Comparison of ENCODE assay signal across 8 cellular contexts in the genomic region with DNA sequence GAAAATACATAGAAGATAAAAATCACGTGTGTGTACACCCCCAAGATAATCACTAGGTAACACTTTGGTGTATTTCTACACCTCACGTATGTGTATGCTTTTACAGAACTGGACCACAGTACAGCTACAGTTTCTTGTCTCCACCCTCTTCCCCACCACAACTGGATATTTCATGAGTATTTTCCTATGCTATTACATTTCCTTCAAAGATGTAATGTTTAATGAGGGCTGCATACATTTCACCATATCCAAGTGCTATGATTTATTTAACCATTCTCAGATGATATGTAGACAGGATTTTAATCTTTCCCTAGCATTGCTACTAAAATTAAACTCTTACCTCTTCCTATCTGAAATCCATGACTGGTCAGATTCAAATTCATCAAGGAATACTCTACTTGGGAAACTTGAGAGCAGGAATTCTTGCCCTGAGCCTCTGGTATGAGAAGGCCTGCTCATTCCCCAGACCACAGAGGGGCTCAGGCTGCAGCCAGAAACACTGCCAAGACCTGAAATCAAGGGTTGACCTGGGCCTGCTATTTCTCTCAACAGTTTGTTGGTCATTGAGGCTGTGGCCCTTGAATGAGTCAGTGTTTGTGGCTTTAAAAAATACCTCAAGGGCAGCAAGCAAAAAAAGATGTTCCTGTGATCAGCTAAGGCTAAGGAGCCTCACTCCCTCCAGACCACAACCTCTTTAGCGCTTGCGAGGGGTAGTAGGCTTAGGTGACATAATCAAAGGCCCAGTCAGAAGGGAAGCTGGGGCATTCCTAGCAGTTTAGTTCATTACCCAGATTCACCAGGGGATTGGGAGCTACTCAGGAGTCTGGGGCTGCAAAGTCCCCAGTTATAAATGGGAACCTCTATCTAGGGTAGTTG. TPM values are rescaled to one million over a fixed set of nuclear protein-coding genes. Genes with fewer than 3 reads are reported as not detected.
DNase-seq lines count a peak whose midpoint lies in the region; ATAC-seq and TF ChIP-seq lines count a peak whose summit lies in the region.

No MANE protein-coding gene starts in this region.

- H3K4me1 ChIP-seq in PC-3 (ENCODE audit: insufficient read depth, low read length) (peaks cover 23% of the 10 kb centered on the region), mesodermal cell (ENCODE audit: control insufficient read depth, insufficient read depth, low read length, poor library complexity, severe bottlenecking) (peaks cover 53% of the 10 kb centered on the region), colonic mucosa (no peaks in the 10 kb centered on the region)
- no peaks in the 10 kb centered on the region for H3K4me1 ChIP-seq in effector memory CD4-positive, alpha-beta T cell (ENCODE audit: control insufficient read depth, insufficient read depth, low read length, poor library complexity, severe bottlenecking)

- H3F3A ChIP-seq in PC-3 (ENCODE audit: low read length, unreplicated experiment) = peaks cover 6% of the 10 kb centered on the region

- POLR2A ChIA-PET in PC-3 (lab: Charles Lee; ENCODE audit: unreplicated experiment) = no interaction called here

- 68 to 100% methylated on average over 1 to 3 of the region's 4 CpGs for WGBS in mesodermal cell (ENCODE audit: insufficient coverage in 2 of 2), 2 experiments

- no peaks in the 10 kb centered on the region for H3K9me3 ChIP-seq in PC-3 (ENCODE audit: low read length)
- no peaks in the 10 kb centered on the region for H3K9me3 ChIP-seq in mesodermal cell (ENCODE audit: control insufficient read depth, low read length)
- H3K9me3 ChIP-seq in effector memory CD4-positive, alpha-beta T cell (ENCODE audit: control insufficient read depth, low read length) = no peaks in the 10 kb centered on the region
- H3K9me3 ChIP-seq in colonic mucosa = no peaks in the 10 kb centered on the region

- TF ChIP-seq CTCF in PC-3 (conservative IDR thresholded peaks at IDR 0.05; ENCODE audit: low read depth, low read length) = no peak
- TF ChIP-seq CTCF in colonic mucosa (IDR thresholded peaks at IDR 0.05) = no peak

- peaks cover 32% of the 10 kb centered on the region; the same call in 1 of the 2 replicates for H3K79me2 ChIP-seq in PC-3 (ENCODE audit: low read length)

- no TSS peak for BruUV-seq in PC-3 (replicated peaks; lab: Mats Ljungman, UMichigan)

- no peak overlapping the region for H3K9ac ChIP-seq in PC-3 (ENCODE audit: low read length)
- no peak overlapping the region for H3K9ac ChIP-seq in colonic mucosa (ENCODE audit: low read depth in 2 of 2, low read length in 2 of 2)

- H3K4me3 ChIP-seq in PC-3 (ENCODE audit: low read length) (no peak overlapping the region), mesodermal cell (ENCODE audit: extremely low read depth, insufficient read depth, low read length, poor library complexity, severe bottlenecking) (no peak overlapping the region), colonic mucosa (no peak overlapping the region)
- H3K4me3 ChIP-seq in effector memory CD4-positive, alpha-beta T cell (ENCODE audit: insufficient read depth, low read depth, low read length, poor library complexity, severe bottlenecking) = no peak overlapping the region

- DNase-seq in PC-3 (peak; percentile 84), colonic mucosa (no peak)
- DNase-seq in effector memory CD4-positive, alpha-beta T cell = no peak
- DNase-seq in stimulated activated naive CD4-positive, alpha-beta T cell treated with Interleukin-2 at 50 U/mL for 16 hours (lab: John Stamatoyannopoulos, UW) = no peak

- H3K27me3 ChIP-seq in PC-3 (ENCODE audit: low read length) (no peaks in the 10 kb centered on the region), colonic mucosa (no peaks in the 10 kb centered on the region)
- no peaks in the 10 kb centered on the region for H3K27me3 ChIP-seq in effector memory CD4-positive, alpha-beta T cell (replicated peaks; ENCODE audit: control insufficient read depth, insufficient read depth, low read length, poor library complexity, severe bottlenecking)

- H3K27ac ChIP-seq in PC-3 (ENCODE audit: low read length) (peak overlapping the region; percentile 49), mesodermal cell (ENCODE audit: low read depth, low read length, severe bottlenecking) (peak overlapping the region; percentile 87), colonic mucosa (no peak overlapping the region)
- H3K27ac ChIP-seq in effector memory CD4-positive, alpha-beta T cell (ENCODE audit: insufficient read depth, low read length, poor library complexity, severe bottlenecking) = no peak overlapping the region

- intact Hi-C loops in PC-3 (cut with micrococcal nuclease) (no loop called here), colonic mucosa (cut with DNase I) (no loop called here)

- peak; percentile 70 for ATAC-seq in GM18505 (IDR thresholded peaks at IDR 0.05; ENCODE audit: unreplicated experiment)
- ATAC-seq in HG02678 (IDR thresholded peaks at IDR 0.05; ENCODE audit: unreplicated experiment) = peak; percentile 80
- ATAC-seq in PC-3 = peak; percentile 92
- no peak for ATAC-seq in HG02970 (IDR thresholded peaks at IDR 0.05; ENCODE audit: low FRiP score, unreplicated experiment)

- H3K9me2 ChIP-seq in PC-3 (replicated peaks; ENCODE audit: low read length) = no peaks in the 10 kb centered on the region

- 0 out of 2 replicates have a peak, but pooled peaks cover 6% of the 10 kb centered on the region for H4K20me1 ChIP-seq in PC-3 (ENCODE audit: low read length)

- TF ChIP-seq POLR2A in GM18505 (IDR thresholded peaks at IDR 0.05; ENCODE audit: borderline replicate concordance, extremely low read depth, insufficient read depth, insufficient read length) = no peak

- H2AFZ ChIP-seq in PC-3 (ENCODE audit: low read length) = no peak overlapping the region

- CTCF ChIA-PET in PC-3 (lab: Charles Lee) = no interaction called here

- peak overlapping the region; percentile 43 for H3K4me2 ChIP-seq in PC-3 (ENCODE audit: low read length)

- no peaks in the 10 kb centered on the region for H3K36me3 ChIP-seq in PC-3 (ENCODE audit: low read depth, low read length)
- H3K36me3 ChIP-seq in mesodermal cell (ENCODE audit: control insufficient read depth, insufficient read depth, low read length) = no peaks in the 10 kb centered on the region
- H3K36me3 ChIP-seq in effector memory CD4-positive, alpha-beta T cell (ENCODE audit: control insufficient read depth, insufficient read depth, low read length) = no peaks in the 10 kb centered on the region
- no peaks in the 10 kb centered on the region for H3K36me3 ChIP-seq in colonic mucosa

RNA-seq across cellular contexts. Expression of gene ABTB2, which starts 55.5 kb away (rescaled TPM):
- 5.2 and 10.0 TPM in 2 replicates for total RNA-seq in PC-3 (2014; rRNA removed)
- polyA plus RNA-seq in mesodermal cell (2013, experiment 1 of 2) = 13.0 TPM
- 9.6 TPM for polyA plus RNA-seq in mesodermal cell (2013, experiment 2 of 2)
- 10 to 100 TPM in 1 of 2 donors, 1 to 10 TPM in 1; 5.8 to 11.1 TPM for total RNA-seq in colonic mucosa

Comparison
In these comparisons a context has a peak if more than half of its experiments do, and no peak if none do; other contexts are left out.
1. H3K27ac ChIP-seq: peak in PC-3 (single experiment) and mesodermal cell (single experiment); none in effector memory CD4-positive, alpha-beta T cell (single experiment) and colonic mucosa (single experiment).